In genomic region chr19:4792019-4792865, GRCh38 we compare ENCODE assay signal across 8 cellular contexts. TPM values are rescaled to one million over a fixed set of nuclear protein-coding genes. Genes with fewer than 3 reads are reported as not detected.
DNase-seq lines count a peak whose midpoint lies in the region; ATAC-seq and TF ChIP-seq lines count a peak whose summit lies in the region.
"Not testable (repeated sequence)": the region's sequence is repeated elsewhere in the genome, so short reads cannot be mapped to it uniquely, and the experiment has no call there.

No MANE protein-coding gene starts in this region.

- CTCF ChIA-PET in AG04450 (lab: Charles Lee) = interaction anchor here (0.7 to 6.2 kb wide), 10 partner anchors 8 to 176 kb away, joined by 3 to 220 read pairs (median 10); no protein-coding TSS in a partner anchor
- CTCF ChIA-PET in Panc1 (lab: Charles Lee) = interaction anchor here (1.7 kb wide), 1 partner anchor 59 kb away, joined by 33 read pairs; no protein-coding TSS in a partner anchor

- ATAC-seq in Panc1 = peak; percentile 5; the same call in 1 of the 2 replicates
- ATAC-seq in activated T-cell treated with anti-CD3 and anti-CD28 coated beads, Interleukin-2, amount 50 U/mL, for 4 hours; central memory CD8-positive, alpha-beta T cell (replicated peaks; ENCODE audit: extremely low read depth, poor library complexity, severe bottlenecking); heart left ventricle; mucosa of descending colon: not testable (repeated sequence)

- not testable (repeated sequence) for H3K27me3 Mint-ChIP-seq in activated T-cell treated with anti-CD3 and anti-CD28 coated beads, Interleukin-2, amount 50 U/mL, for 4 hours (ENCODE audit: low read depth); central memory CD8-positive, alpha-beta T cell

- H3K4me1 Mint-ChIP-seq in activated T-cell treated with anti-CD3 and anti-CD28 coated beads, Interleukin-2, amount 50 U/mL, for 4 hours (ENCODE audit: low read depth) = peaks cover 40% of the 10 kb centered on the region
- peaks cover 21% of the 10 kb centered on the region for H3K4me1 Mint-ChIP-seq in central memory CD8-positive, alpha-beta T cell

- H3K36me3 ChIP-seq in HAP-1 (replicated peaks) (peaks cover 23% of the 10 kb centered on the region), heart left ventricle (peaks cover 0 to 45% (median 40%) of the 10 kb centered on the region in 9 donors), skeletal muscle tissue (ENCODE audit: control insufficient read depth in 3 of 3, insufficient read depth in 3 of 3, low read length in 3 of 3) (peaks cover 19 to 30% (median 23%) of the 10 kb centered on the region in 3 donors)
- H3K36me3 ChIP-seq in Panc1 (ENCODE audit: control insufficient read depth, insufficient read depth, low read length); mucosa of descending colon (ENCODE audit: low read depth): not testable (repeated sequence)

- H3K4me3 ChIP-seq in AG04450 (ENCODE audit: low read depth, low read length) (peak overlapping the region; percentile 70), HAP-1 (peak overlapping the region; percentile 97), Panc1 (ENCODE audit: low read depth in 2 of 2, low read length in 2 of 2) (peak overlapping the region; percentile 58 to 68), heart left ventricle (peak overlapping the region; percentile 74 to 98 (median 94)), mucosa of descending colon (peak overlapping the region; percentile 83), skeletal muscle tissue (ENCODE audit: low read length in 3 of 3) (peak overlapping the region; percentile 69 to 84 (median 84))

- TF ChIP-seq CTCF in AG04450 (IDR thresholded peaks at IDR 0.05; ENCODE audit: low read depth, low read length); Panc1 (IDR thresholded peaks at IDR 0.05); heart left ventricle (IDR thresholded peaks at IDR 0.05); mucosa of descending colon (IDR thresholded peaks at IDR 0.05): not testable (repeated sequence)

- H3K4me3 Mint-ChIP-seq in activated T-cell treated with anti-CD3 and anti-CD28 coated beads, Interleukin-2, amount 50 U/mL, for 4 hours = peak overlapping the region; percentile 85
- peak overlapping the region; percentile 71 for H3K4me3 Mint-ChIP-seq in central memory CD8-positive, alpha-beta T cell

- H3K4me1 ChIP-seq in HAP-1 = not testable (repeated sequence)
- H3K4me1 ChIP-seq in Panc1 (ENCODE audit: control insufficient read depth, insufficient read depth, low read length) = peaks cover 11% of the 10 kb centered on the region
- peaks cover 0 to 53% (median 37%) of the 10 kb centered on the region in 12 donors for H3K4me1 ChIP-seq in heart left ventricle
- peaks cover 17% of the 10 kb centered on the region for H3K4me1 ChIP-seq in mucosa of descending colon (ENCODE audit: low read depth)
- peaks cover 39 to 48% (median 44%) of the 10 kb centered on the region in 3 donors for H3K4me1 ChIP-seq in skeletal muscle tissue (ENCODE audit: control insufficient read depth in 3 of 3, insufficient read depth in 3 of 3, low read length in 3 of 3)

- POLR2A ChIA-PET in AG04450 (lab: Yijun Ruan, JAX) = interaction anchor here (1.3 to 1.4 kb wide), 2 partner anchors 8 to 119 kb away, joined by 5 to 13 read pairs; no protein-coding TSS in a partner anchor
- POLR2A ChIA-PET in Panc1 (lab: Charles Lee) = not testable (repeated sequence)

- peak overlapping the region; percentile 39 for H3K27ac ChIP-seq in AG04450 (ENCODE audit: low read depth, low read length)
- H3K27ac ChIP-seq in Panc1 (ENCODE audit: low read length) = peak overlapping the region; percentile 71
- peak overlapping the region; percentile 90 to 98 (median 95) for H3K27ac ChIP-seq in heart left ventricle
- H3K27ac ChIP-seq in skeletal muscle tissue (ENCODE audit: low read depth, low read length) = peak overlapping the region; percentile 88

- TF ChIP-seq POLR2A in heart left ventricle (IDR thresholded peaks at IDR 0.05) = not testable (repeated sequence)

- H3K9me3 Mint-ChIP-seq in activated T-cell treated with anti-CD3 and anti-CD28 coated beads, Interleukin-2, amount 50 U/mL, for 4 hours; central memory CD8-positive, alpha-beta T cell: not testable (repeated sequence)

- in situ Hi-C loops in HAP-1 (cut with MboI; ENCODE audit: low sequenced_read_pairs) = loop anchor here (5.0 kb wide), 1 partner anchor 60 kb away; no protein-coding TSS in a partner anchor
- in situ Hi-C loops in Panc1 (cut with HindIII; ENCODE audit: low pct_unique_long_range_greater_than_20kb, low sequenced_read_pairs) = not testable (repeated sequence)

- intact Hi-C loops in Panc1 (cut with micrococcal nuclease; ENCODE audit: unreplicated experiment); mucosa of descending colon (cut with DNase I, micrococcal nuclease): not testable (repeated sequence)
- intact Hi-C loops in heart left ventricle (cut with DNase I) = loop anchor here in 1 of 10 donors (5.0 kb wide), 1 partner anchor 70 kb away; the partner anchor contains the start of gene DPP9

- not testable (repeated sequence) for BruUV-seq in Panc1 (replicated peaks; lab: Mats Ljungman, UMichigan)

- H3K36me3 Mint-ChIP-seq in activated T-cell treated with anti-CD3 and anti-CD28 coated beads, Interleukin-2, amount 50 U/mL, for 4 hours (ENCODE audit: insufficient read depth) = peaks cover 13% of the 10 kb centered on the region
- peaks cover 41% of the 10 kb centered on the region for H3K36me3 Mint-ChIP-seq in central memory CD8-positive, alpha-beta T cell (ENCODE audit: insufficient read depth)

- DNase-seq in AG04450 (ENCODE audit: low read depth, low spot score); HAP-1 (ENCODE audit: low spot score in 2 of 2); Panc1 (ENCODE audit: low read depth, low spot score); activated T-cell treated with anti-CD3 and anti-CD28 coated beads, Interleukin-2, amount 50 U/mL, for 4 hours; central memory CD8-positive, alpha-beta T cell (ENCODE audit: low spot score in 2 of 2): not testable (repeated sequence)
- peak in 1 of 5 donors; percentile 40 for DNase-seq in heart left ventricle
- peak; percentile 22 to 65 (median 45) for DNase-seq in mucosa of descending colon

- peak overlapping the region; percentile 72 to 92 (median 90) for H3K9ac ChIP-seq in skeletal muscle tissue (ENCODE audit: low read depth in 1 of 3, low read length in 3 of 3)

- H3K9me3 ChIP-seq in AG04450 (ENCODE audit: control insufficient read depth, insufficient read depth, low read length); HAP-1; Panc1 (ENCODE audit: control insufficient read depth, insufficient read depth, low read depth, low read length); heart left ventricle; mucosa of descending colon; skeletal muscle tissue (ENCODE audit: control insufficient read depth in 3 of 3, low read length in 3 of 3): not testable (repeated sequence)

- not testable (repeated sequence) for H3K27me3 ChIP-seq in AG04450 (ENCODE audit: control insufficient read depth, insufficient read depth, low read length); HAP-1 (ENCODE audit: low read depth); Panc1 (ENCODE audit: control insufficient read depth, insufficient read depth, low read length); heart left ventricle; skeletal muscle tissue (ENCODE audit: control insufficient read depth in 3 of 3, insufficient read depth in 3 of 3, low read length in 3 of 3)

- peak overlapping the region; percentile 75 for H3K27ac Mint-ChIP-seq in central memory CD8-positive, alpha-beta T cell (ENCODE audit: low read depth)

- 0 to 14% (median 8%) methylated on average over 8 to 75 of the region's 75 CpGs for WGBS in heart left ventricle, 4 donors

RNA-seq across cellular contexts. Expression of gene FEM1A, which starts 0.7 kb away (rescaled TPM):
- polyA plus RNA-seq in AG04450 (2011; rRNA removed) (3.0 and 4.0 TPM in 2 replicates), heart left ventricle (10 to 100 TPM; 28.4 to 28.5 TPM)
- polyA minus RNA-seq in AG04450 (2011; rRNA and poly(A)+ RNA removed) = 6.0 and 7.1 TPM in 2 replicates
- total RNA-seq in Panc1 (2021; ENCODE audit: unreplicated experiment) (13.4 TPM), heart left ventricle (10 to 100 TPM; 30.7 to 94.0 (median 41.8) TPM), mucosa of descending colon (10 to 100 TPM; 10.5 to 15.2 (median 11.4) TPM), skeletal muscle tissue (28.7 TPM)
- polyA plus RNA-seq in Panc1 (2012; ENCODE audit: insufficient read length) = 2.0 TPM
- 10 to 100 TPM; 31.8 to 35.8 (median 34.7) TPM for total RNA-seq in activated T-cell treated with anti-CD3 and anti-CD28 coated beads, Interleukin-2, amount 50 U/mL, for 4 hours

RNA-seq across cellular contexts. Expression of gene TICAM1, which starts 39.3 kb away (rescaled TPM):
- polyA plus RNA-seq in AG04450 (2011; rRNA removed) (1.0 and 2.9 TPM in 2 replicates), heart left ventricle (1 to 10 TPM; 4.0 to 8.6 TPM)
- polyA minus RNA-seq in AG04450 (2011; rRNA and poly(A)+ RNA removed) = 0.96 and 1.2 TPM in 2 replicates
- total RNA-seq in Panc1 (2021; ENCODE audit: unreplicated experiment) (12.2 TPM), heart left ventricle (10 to 100 TPM in 1 of 9 donors, 1 to 10 TPM in 8; 3.7 to 13.6 (median 7.0) TPM), mucosa of descending colon (10 to 100 TPM; 24.1 to 37.4 (median 26.4) TPM), skeletal muscle tissue (1.6 TPM)
- polyA plus RNA-seq in Panc1 (2012; ENCODE audit: insufficient read length) = 15.5 TPM
- total RNA-seq in activated T-cell treated with anti-CD3 and anti-CD28 coated beads, Interleukin-2, amount 50 U/mL, for 4 hours = 10 to 100 TPM; 31.4 to 41.2 (median 34.3) TPM

Comparison
In these comparisons a context has a peak if more than half of its experiments do, and no peak if none do; other contexts are left out.
1. H3K27ac ChIP-seq: peak in every context shown above with its lines; median percentile 95 in heart left ventricle; 88 in skeletal muscle tissue; 71 in Panc1; 39 in AG04450.